ENCODE assay signal across 8 cellular contexts in the genomic region with DNA sequence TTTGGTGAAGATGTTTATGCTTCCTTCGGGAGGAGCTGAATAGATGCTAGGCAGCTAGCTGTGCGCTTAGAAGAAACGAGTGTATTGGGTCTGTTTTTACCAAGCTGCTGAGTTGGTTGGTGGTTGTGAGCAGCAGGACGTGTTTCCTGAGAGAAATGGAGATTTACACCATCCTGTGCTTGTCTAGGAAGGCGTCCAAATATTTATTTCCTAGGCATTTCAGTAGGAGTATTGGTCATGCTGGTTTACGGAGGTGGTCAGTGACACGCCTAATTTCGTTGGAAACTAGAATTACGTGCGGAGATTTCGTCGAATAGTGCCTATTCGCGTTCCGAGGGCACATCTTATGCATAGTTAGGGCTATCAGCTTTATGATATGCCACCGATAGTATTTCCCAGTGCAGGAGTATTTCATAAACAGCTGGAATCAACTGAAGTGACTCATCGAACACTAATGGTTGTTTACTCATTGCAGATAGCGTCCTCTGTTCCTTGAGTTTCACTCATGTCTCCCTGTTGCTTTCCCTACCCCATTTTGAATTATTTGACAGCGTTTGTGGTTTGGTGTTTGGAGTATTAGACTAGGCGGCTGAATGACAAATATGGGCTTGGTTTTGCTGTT. TPM values are rescaled to one million over a fixed set of nuclear protein-coding genes. Genes with fewer than 3 reads are reported as not detected.
DNase-seq lines count a peak whose midpoint lies in the region; ATAC-seq lines count a peak whose summit lies in the region.

No MANE protein-coding gene starts in this region.

- H3K27ac ChIP-seq in rectal smooth muscle tissue (ENCODE audit: low read depth, low read length) = peak overlapping the region; percentile 98

- H3K4me1 ChIP-seq in rectal smooth muscle tissue (ENCODE audit: control insufficient read depth, insufficient read depth, low read length) = peaks cover 10% of the 10 kb centered on the region

- peak overlapping the region; percentile 63 for H3K9ac ChIP-seq in rectal smooth muscle tissue (ENCODE audit: low read length)

- H3K36me3 ChIP-seq in rectal smooth muscle tissue (ENCODE audit: control insufficient read depth, insufficient read depth, low read length) = no peaks in the 10 kb centered on the region

- H3K27ac Mint-ChIP-seq in activated T-helper 17 cell treated with anti-CD3 and anti-CD28 coated beads, Interleukin-2, amount 50 U/mL, for 72 hours = peak overlapping the region; percentile 93

- peak overlapping the region; percentile 97 for H3K4me3 ChIP-seq in rectal smooth muscle tissue (ENCODE audit: low read length)

- intact Hi-C loops in left cardiac atrium (cut with DNase I) = no loop called here

- no peaks in the 10 kb centered on the region for H3K27me3 ChIP-seq in rectal smooth muscle tissue (ENCODE audit: control insufficient read depth, insufficient read depth, low read length)

- H3K4me3 Mint-ChIP-seq in activated T-helper 17 cell treated with anti-CD3 and anti-CD28 coated beads, Interleukin-2, amount 50 U/mL, for 72 hours = peak overlapping the region; percentile 94

- no peaks in the 10 kb centered on the region for H3K27me3 Mint-ChIP-seq in activated T-helper 17 cell treated with anti-CD3 and anti-CD28 coated beads, Interleukin-2, amount 50 U/mL, for 72 hours

- peaks cover 40% of the 10 kb centered on the region for H3K36me3 Mint-ChIP-seq in activated T-helper 17 cell treated with anti-CD3 and anti-CD28 coated beads, Interleukin-2, amount 50 U/mL, for 72 hours (ENCODE audit: low read depth)

- no peaks in the 10 kb centered on the region for H3K9me3 Mint-ChIP-seq in activated T-helper 17 cell treated with anti-CD3 and anti-CD28 coated beads, Interleukin-2, amount 50 U/mL, for 72 hours

- peaks cover 20% of the 10 kb centered on the region for H3K4me1 Mint-ChIP-seq in activated T-helper 17 cell treated with anti-CD3 and anti-CD28 coated beads, Interleukin-2, amount 50 U/mL, for 72 hours

- peak; percentile 15 for DNase-seq in NCI-H1092 treated with DMSO at 0.1 percent for 48 hours (lab: John Stamatoyannopoulos, UW)
- DNase-seq in NCI-H1092 (lab: John Stamatoyannopoulos, UW) = no peak
- DNase-seq in LoVo (ENCODE audit: low spot score) = peak; percentile 82
- DNase-seq in left cardiac atrium = no peak
- DNase-seq in SK-N-DZ (ENCODE audit: low spot score) = no peak

- ATAC-seq in GM21717 (IDR thresholded peaks at IDR 0.05; ENCODE audit: unreplicated experiment) = peak; percentile 3
- ATAC-seq in activated T-helper 17 cell treated with anti-CD3 and anti-CD28 coated beads, Interleukin-2, amount 50 U/mL, for 72 hours (replicated peaks) = peak; percentile 46
- ATAC-seq in left cardiac atrium = peak; percentile 15 to 35

RNA-seq across cellular contexts. Expression of a gene that starts 0.8 kb away (rescaled TPM):
- 10 to 100 TPM; 56.3 to 81.9 TPM for total RNA-seq in activated T-helper 17 cell treated with anti-CD3 and anti-CD28 coated beads, Interleukin-2, amount 50 U/mL, for 72 hours
- total RNA-seq in left cardiac atrium = 10 to 100 TPM; 23.3 to 29.0 TPM
- 19.1 and 19.8 TPM in 2 replicates for polyA plus RNA-seq in SK-N-DZ (2014; cell fraction: cytosol; rRNA removed)
- 32.5 and 60.4 TPM in 2 replicates for polyA plus RNA-seq in SK-N-DZ (2014; cell fraction: nucleus; rRNA removed)

Comparison
In these comparisons a context has a peak if more than half of its experiments do, and no peak if none do; other contexts are left out.
1. DNase-seq: peak in NCI-H1092 treated with DMSO at 0.1 percent for 48 hours (single experiment) and LoVo (single experiment); none in NCI-H1092 (single experiment), left cardiac atrium (single experiment) and SK-N-DZ (single experiment).
2. Peak in every context shown above with its lines, with median percentiles within 50 percentile points of each other: ATAC-seq.